ENCODE assay signal across 10 cellular contexts in the genomic region with DNA sequence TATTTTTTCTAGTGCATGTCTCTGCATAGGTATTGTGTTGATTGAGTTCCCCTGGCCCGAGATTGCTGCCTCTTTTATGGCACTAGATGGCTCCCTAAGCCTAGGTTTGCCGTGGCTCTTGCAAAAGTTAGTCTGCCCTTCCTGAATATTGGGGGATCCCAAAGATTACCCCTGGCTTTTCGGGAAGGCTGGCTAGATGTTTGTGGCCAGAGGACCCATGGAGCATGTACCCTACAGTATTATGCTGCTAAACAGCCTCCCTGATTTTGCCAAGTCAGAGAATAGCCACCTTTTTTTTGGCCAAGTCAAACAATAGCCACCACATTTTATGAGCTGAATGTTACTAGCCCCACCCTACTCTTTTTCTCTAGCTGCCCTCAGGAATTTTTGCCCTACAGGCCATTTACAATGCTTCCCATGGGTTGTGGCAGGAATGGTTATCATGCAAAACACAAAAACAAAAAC.
A peak's percentile ranks its signal among the peaks of the same experiment; 100 is the strongest.
DNase-seq lines count a peak whose midpoint lies in the region; ATAC-seq, FAIRE-seq and TF ChIP-seq lines count a peak whose summit lies in the region.
"Had no signal": no experiment of that assay in that cellular context is flagged by ENCODE, and none has a peak within 500 bp of the region (broad histone marks: within the 10 kb centered on the region; RNA-seq: fewer than 3 reads in every experiment).

No MANE protein-coding gene starts in this region.

- H3K4me1 Mint-ChIP-seq in nephron progenitor cell, result no peaks in the 10 kb centered on the region
- H3K4me1 Mint-ChIP-seq: activated naive CD4-positive, alpha-beta T cell treated with anti-CD3 and anti-CD28 coated beads, Interleukin-2, amount 50 U/mL, for 24 hours had no signal

- H3K27ac Mint-ChIP-seq in nephron progenitor cell, result no peak overlapping the region
- H3K27ac Mint-ChIP-seq: activated naive CD4-positive, alpha-beta T cell treated with anti-CD3 and anti-CD28 coated beads, Interleukin-2, amount 50 U/mL, for 24 hours had no signal

- H3K36me3 ChIP-seq in Loucy (ENCODE audit: insufficient read depth, low read length) (no peaks in the 10 kb centered on the region), small intestine (ENCODE audit: control insufficient read depth in 2 of 2, insufficient read depth in 2 of 2, low read length in 2 of 2) (no peaks in the 10 kb centered on the region)

- H2AFZ ChIP-seq in Loucy (ENCODE audit: low read length), result peak overlapping the region; percentile 14; the same call in 1 of the 2 replicates

- FAIRE-seq in small intestine (lab: Jason Lieb, UNC), result no peak

- no peak overlapping the region for H3K27ac ChIP-seq in small intestine (ENCODE audit: low read depth in 1 of 2, low read length in 1 of 2)

- no peaks in the 10 kb centered on the region for H3F3A ChIP-seq in Loucy (ENCODE audit: low read depth)

- no peaks in the 10 kb centered on the region for H4K20me1 ChIP-seq in Loucy (ENCODE audit: insufficient read depth, low read length, poor library complexity, severe bottlenecking)

- H3K9ac ChIP-seq in Loucy (ENCODE audit: low read depth, low read length, poor library complexity, severe bottlenecking), result no peak overlapping the region

- no peaks in the 10 kb centered on the region for H3K27me3 Mint-ChIP-seq in nephron progenitor cell (ENCODE audit: low read depth, poor library complexity)

- H3K4me1 ChIP-seq in Loucy (ENCODE audit: insufficient read depth, low read length, poor library complexity, severe bottlenecking), result no peaks in the 10 kb centered on the region
- H3K4me1 ChIP-seq in small intestine (ENCODE audit: control insufficient read depth in 2 of 2, insufficient read depth in 1 of 2, low read depth in 1 of 2, low read length in 1 of 2), result no peaks in the 10 kb centered on the region

- no peaks in the 10 kb centered on the region for H3K79me2 ChIP-seq in Loucy (ENCODE audit: insufficient read depth, low read length)

- H3K4me3 Mint-ChIP-seq in nephron progenitor cell, result no peak overlapping the region
- H3K4me3 Mint-ChIP-seq: activated naive CD4-positive, alpha-beta T cell treated with anti-CD3 and anti-CD28 coated beads, Interleukin-2, amount 50 U/mL, for 24 hours had no signal

- H3K9me3 Mint-ChIP-seq in nephron progenitor cell, result peaks cover 27% of the 10 kb centered on the region

- H3K9me3 ChIP-seq in Loucy (ENCODE audit: insufficient read depth, low read depth, low read length), result no peaks in the 10 kb centered on the region
- no peaks in the 10 kb centered on the region for H3K9me3 ChIP-seq in small intestine (ENCODE audit: control insufficient read depth, low read depth)

- 9 to 19% (median 12%) methylated on average over 3 of the region's 3 CpGs for WGBS in small intestine, 3 donors

- no peak overlapping the region for H3K4me3 ChIP-seq in GM12864 (ENCODE audit: low read depth, low read length)
- no peak overlapping the region for H3K4me3 ChIP-seq in Loucy (ENCODE audit: low read length, poor library complexity, severe bottlenecking)
- H3K4me3 ChIP-seq in cardiac fibroblast (replicated peaks in 1 of 2; ENCODE audit: low read depth in 2 of 2, low read length in 2 of 2), result no peak overlapping the region
- H3K4me3 ChIP-seq in small intestine (ENCODE audit: low read depth in 1 of 2, low read length in 2 of 2), result no peak overlapping the region

- ATAC-seq in HG03354 (IDR thresholded peaks at IDR 0.05; ENCODE audit: poor library complexity, severe bottlenecking, unreplicated experiment) (no peak), GM21367 (IDR thresholded peaks at IDR 0.05; ENCODE audit: unreplicated experiment) (no peak)

- H3K9me2 ChIP-seq in Loucy (replicated peaks; ENCODE audit: low read depth, low read length), result no peaks in the 10 kb centered on the region

- DNase-seq in GM12864 (ENCODE audit: low read depth), result peak; percentile 5
- peak; percentile 18 to 56 for DNase-seq in cardiac fibroblast (ENCODE audit: low read depth in 2 of 2)
- DNase-seq in nephron progenitor cell, result peak; percentile 12
- no peak for DNase-seq in small intestine
- no peak for DNase-seq in NCI-H2081 treated with DMSO at 0.1 percent for 48 hours (lab: John Stamatoyannopoulos, UW)
- DNase-seq: stimulated activated CD4-positive, alpha-beta T cell treated with anti-CD3 and anti-CD28 coated beads, Interleukin-15, amount 100 ng/mL, for 24 hours had no signal

- no peaks in the 10 kb centered on the region for H3K36me3 Mint-ChIP-seq in nephron progenitor cell (ENCODE audit: low read depth)

- TF ChIP-seq CTCF in GM12864 (IDR thresholded peaks at IDR 0.05; ENCODE audit: low read depth, low read length, missing control alignments), result peak; percentile 50
- TF ChIP-seq CTCF in Loucy (conservative IDR thresholded peaks at IDR 0.05; ENCODE audit: low read length), result peak; percentile 68
- peak; percentile 65 for TF ChIP-seq CTCF in cardiac fibroblast (IDR thresholded peaks at IDR 0.05; ENCODE audit: low read depth, low read length)
- TF ChIP-seq CTCF in nephron progenitor cell (IDR thresholded peaks at IDR 0.05), result peak; percentile 35

- H3K27me3 ChIP-seq in Loucy (ENCODE audit: insufficient read depth, low read length, poor library complexity, severe bottlenecking) (no peaks in the 10 kb centered on the region), small intestine (ENCODE audit: control insufficient read depth in 2 of 2, insufficient read depth in 2 of 2, low read length in 2 of 2) (no peaks in the 10 kb centered on the region)

- no peak overlapping the region for H3K4me2 ChIP-seq in Loucy (ENCODE audit: low read depth, low read length, poor library complexity, severe bottlenecking)

Comparison
In these comparisons a context has a peak if more than half of its experiments do, and no peak if none do; other contexts are left out.
1. DNase-seq: peak in GM12864 (single experiment), cardiac fibroblast (2 of 2) and nephron progenitor cell (single experiment); none in small intestine (single experiment) and NCI-H2081 treated with DMSO at 0.1 percent for 48 hours (single experiment).
2. Peak in every context shown above with its lines, with median percentiles within 50 percentile points of each other: CTCF ChIP-seq.